In genomic region chr15:48592929-48593328, GRCh38 we compare ENCODE assay signal across 18 cellular contexts. TPM values are rescaled to one million over a fixed set of nuclear protein-coding genes. Genes with fewer than 3 reads are reported as not detected.
DNase-seq lines count a peak whose midpoint lies in the region; ATAC-seq, FAIRE-seq and TF ChIP-seq lines count a peak whose summit lies in the region.
"Had no signal": no experiment of that assay in that cellular context is flagged by ENCODE, and none has a peak within 500 bp of the region (broad histone marks: within the 10 kb centered on the region; RNA-seq: fewer than 3 reads in every experiment).

No MANE protein-coding gene starts in this region.

- no peaks in the 10 kb centered on the region for H3K79me2 ChIP-seq in GM12878 (ENCODE audit: control insufficient read depth, insufficient read depth, low read length)

- TF ChIP-seq POLR2A in GM12878 (IDR thresholded peaks at IDR 0.05; ENCODE audit: low read depth, low read length) = no peak

- TF ChIP-seq CTCF in BE2C (IDR thresholded peaks at IDR 0.05; ENCODE audit: low read depth, low read length) (no peak), GM12878 (IDR thresholded peaks at IDR 0.05 in 2 of 3, conservative IDR thresholded peaks at IDR 0.05 in 1 of 3; ENCODE audit: control insufficient read depth in 2 of 3, extremely low read depth in 1 of 3, insufficient read depth in 1 of 3, low read depth in 3 of 3, low read length in 3 of 3) (no peak), left lung (IDR thresholded peaks at IDR 0.05) (no peak), GM10248 (IDR thresholded peaks at IDR 0.05; ENCODE audit: control extremely low read depth, extremely low read depth, low read depth, missing control alignments) (no peak)

- no peak overlapping the region for H3K4me2 ChIP-seq in GM12878 (ENCODE audit: control insufficient read depth, insufficient read depth)

- no TSS peak for BruUV-seq in GM12878 (replicated peaks; lab: Mats Ljungman, UMichigan)

- intact Hi-C loops in GM12878 (cut with micrococcal nuclease; ENCODE audit: unreplicated experiment) = no loop called here
- intact Hi-C loops in left lung (cut with DNase I) = no loop called here
- intact Hi-C loops in left colon (cut with DNase I, micrococcal nuclease) = no loop called here

- no peak overlapping the region for H3K9ac ChIP-seq in GM12878 (ENCODE audit: control insufficient read depth, insufficient read depth, low read length)
- H3K9ac ChIP-seq: BLaER1 treated with 17β-estradiol and CSF1 and Interleukin-3, amounts not matched to agents 10 nM and 100 nM had no signal

- no peaks in the 10 kb centered on the region for H4K20me1 ChIP-seq in GM12878 (ENCODE audit: control insufficient read depth, insufficient read depth)
- H4K20me1 ChIP-seq: BLaER1 treated with 17β-estradiol and CSF1 and Interleukin-3, amounts not matched to agents 10 nM and 100 nM had no signal

- no peak for FAIRE-seq in GM12878 (lab: Jason Lieb, UNC)

- in situ Hi-C loops in GM12878 (cut with MboI) = no loop called here

- H3K4me1 ChIP-seq in BE2C (peaks cover 26% of the 10 kb centered on the region), GM12878 (ENCODE audit: control insufficient read depth, insufficient read depth, low read length) (peaks cover 11% of the 10 kb centered on the region), left lung (peaks cover 0 to 6% of the 10 kb centered on the region in 2 donors)

- peak; percentile 38 for DNase-seq in BE2C
- peak; percentile 14 for DNase-seq in M059J (ENCODE audit: low read depth)
- no peak for DNase-seq in GM12878 (ENCODE audit: low read depth, low spot score)
- DNase-seq in left lung = no peak
- DNase-seq in GM10248 (ENCODE audit: extremely low spot score) = no peak
- no peak for DNase-seq in stimulated activated CD4-positive, alpha-beta T cell treated with anti-CD3 and anti-CD28 coated beads, Interleukin-1b, Interleukin-23, amount 100 ng/mL, for 48 hours
- no peak for DNase-seq in left colon
- DNase-seq: 8988T; DMS79 treated with DMSO at 0.1 percent for 48 hours; GF-D8; NCI-H1417 treated with DMSO at 0.1 percent for 48 hours; NCI-H1930; NCI-H446 treated with DMSO at 0.1 percent for 48 hours; NK-92 treated with Interleukin-12 subunit alpha and Interleukin-12 subunit beta, amount 100 ng/mL, for 24 hours; SIG-M5 had no signal

- H3K4me3 ChIP-seq in BE2C (ENCODE audit: low read depth, low read length) (no peak overlapping the region), GM12878 (no peak overlapping the region), left lung (no peak overlapping the region)
- H3K4me3 ChIP-seq: BLaER1 treated with 17β-estradiol and CSF1 and Interleukin-3, amounts not matched to agents 10 nM and 100 nM; HAP-1 had no signal

- H3K36me3 ChIP-seq in BE2C (no peaks in the 10 kb centered on the region), GM12878 (ENCODE audit: control insufficient read depth in 2 of 2, insufficient read depth in 2 of 2, low read length in 1 of 2) (no peaks in the 10 kb centered on the region), left lung (no peaks in the 10 kb centered on the region)
- H3K36me3 ChIP-seq: BLaER1 treated with 17β-estradiol and CSF1 and Interleukin-3, amounts not matched to agents 10 nM and 100 nM; HAP-1 had no signal

- H3K9me3 ChIP-seq in BE2C (no peaks in the 10 kb centered on the region), GM12878 (replicated peaks; ENCODE audit: control insufficient read depth, insufficient read depth, low read length) (no peaks in the 10 kb centered on the region), left lung (no peaks in the 10 kb centered on the region)
- H3K9me3 ChIP-seq: BLaER1 treated with 17β-estradiol and CSF1 and Interleukin-3, amounts not matched to agents 10 nM and 100 nM; HAP-1 had no signal

- RAD21 ChIA-PET in GM12878 (lab: Charles Lee; ENCODE audit: unreplicated experiment) = interaction anchor here (1.7 kb wide), 1 partner anchor 234 kb away, joined by 4 read pairs; no protein-coding TSS in a partner anchor

- SMC1A ChIA-PET in GM12878 (lab: Charles Lee; ENCODE audit: uncharacterized antibody, unreplicated experiment) = interaction anchor here (1.0 to 1.8 kb wide), 7 partner anchors 12 to 51 kb away, joined by 3 to 7 read pairs (median 3); no protein-coding TSS in a partner anchor

- H3K27ac ChIP-seq in GM12878 (ENCODE audit: control insufficient read depth, insufficient read depth) = no peak overlapping the region
- no peak overlapping the region for H3K27ac ChIP-seq in left lung
- H3K27ac ChIP-seq: BLaER1 treated with 17β-estradiol and CSF1 and Interleukin-3, amounts not matched to agents 10 nM and 100 nM had no signal

- ATAC-seq in GM12878 (no peak), left lung (peak; percentile 18), GM19455 (IDR thresholded peaks at IDR 0.05; ENCODE audit: unreplicated experiment) (no peak), left colon (no peak)

- POLR2A ChIA-PET in GM12878 (lab: Charles Lee) = no interaction called here
- POLR2A ChIA-PET in GM10248 (lab: Yijun Ruan, JAX) = no interaction called here

- CTCF ChIA-PET in GM12878 (lab: Yijun Ruan, JAX) (interaction anchor here (0.7 to 1.2 kb wide), 5 partner anchors 10 to 241 kb away, joined by 3 read pairs; no protein-coding TSS in a partner anchor), GM10248 (lab: Yijun Ruan, JAX) (interaction anchor here (1.4 kb wide), 1 partner anchor 62 kb away, joined by 3 read pairs; no protein-coding TSS in a partner anchor)

- H3K27me3 ChIP-seq in BE2C (no peaks in the 10 kb centered on the region), GM12878 (replicated peaks in 1 of 2; ENCODE audit: control insufficient read depth in 2 of 2, insufficient read depth in 2 of 2, low read length in 1 of 2) (no peaks in the 10 kb centered on the region), left lung (no peaks in the 10 kb centered on the region)
- H3K27me3 ChIP-seq: BLaER1 treated with 17β-estradiol and CSF1 and Interleukin-3, amounts not matched to agents 10 nM and 100 nM had no signal

- no peak for TF ChIP-seq EP300 in GM12878 (IDR thresholded peaks at IDR 0.05; ENCODE audit: borderline replicate concordance in 1 of 2, control insufficient read depth in 1 of 2, low read depth in 2 of 2, low read length in 2 of 2)

- 88% methylated on average over 1 of the region's 1 CpG for WGBS in GM12878 (ENCODE audit: insufficient coverage, insufficient replicate concordance, low lambda C conversion rate, missing lambda C conversion rate)

- H2AFZ ChIP-seq in GM12878 (ENCODE audit: control insufficient read depth, low read depth, low read length) = no peak overlapping the region

- TF ChIP-seq RAD21 in GM12878 (IDR thresholded peaks at IDR 0.05; ENCODE audit: insufficient read depth, low read depth, low read length) = no peak

TF ChIP-seq in GM12878, 131 proteins besides CTCF, POLR2A, EP300 and RAD21:
- TF ChIP-seq FOXM1 (IDR thresholded peaks at IDR 0.05; ENCODE audit: low read depth, low read length) (no peak), CBFB (IDR thresholded peaks at IDR 0.05; ENCODE audit: low read depth) (0 out of 2 replicates have a peak, but pooled peaks have one; percentile 16), ZBTB4 (CRISPR knock-in tag; IDR thresholded peaks at IDR 0.05) (no peak)

RNA-seq across cellular contexts. Expression of gene FBN1, which starts 52.6 kb away (rescaled TPM):
- 52.1 TPM for polyA plus RNA-seq in BE2C (2012; ENCODE audit: insufficient read depth, insufficient read length, low read depth)
- 67.8 and 123 TPM in 2 replicates for total RNA-seq in M059J (2014; rRNA removed; shearing (Covaris generic))
- 30.8 and 31.4 TPM in 2 replicates for total RNA-seq in GM12878 (2013; cell fraction: nucleolus; rRNA removed)
- total RNA-seq in GM12878 (2014; rRNA removed) (9.8 and 11.2 TPM in 2 replicates), GM12878 (2014; rRNA removed; fragmentation: Illumina TruSeq; extraction: Trizol) (10.1 and 10.7 TPM in 2 replicates), GM12878 (2021) (12.6 and 15.3 TPM in 2 replicates), left lung (100 to 1,000 TPM in 1 of 2 donors, 10 to 100 TPM in 1; 91.5 to 144 TPM), left colon (10 to 100 TPM; 10.7 to 16.8 TPM)
- 3.5 TPM for polyA plus RNA-seq in GM12878 (2011; ENCODE audit: low read depth)
- polyA plus RNA-seq in GM12878 (2011; rRNA removed) (6.1 and 6.6 TPM in 2 replicates), GM12878 (2014; fragmentation: Illumina TruSeq; extraction: Trizol) (8.9 and 10.1 TPM in 2 replicates), GM12878 (2014; fragmentation: Nextera tagmentation; extraction: Ambion mirVana) (1 to 10 TPM; 2.2 to 2.6 TPM), GM12878 (2014; rRNA removed) (5.7 and 7.4 TPM in 2 replicates), GM12878 (2016; fragmentation: Nextera tagmentation; extraction: Ambion mirVana) (1 to 10 TPM; 3.7 to 3.8 TPM)
- 5.3 and 5.8 TPM in 2 replicates for polyA plus RNA-seq in GM12878 (2011; cell fraction: cytosol; rRNA removed)
- polyA plus RNA-seq in GM12878 (2011; cell fraction: nucleus; rRNA removed) = 12.7 and 15.7 TPM in 2 replicates
- 4.5 and 5.7 TPM in 2 replicates for polyA plus RNA-seq in GM12878 (2012)
- polyA minus RNA-seq in GM12878 (2011; rRNA and poly(A)+ RNA removed) = 14.2 and 20.3 TPM in 2 replicates
- 5.3 and 5.7 TPM in 2 replicates for polyA minus RNA-seq in GM12878 (2011; cell fraction: cytosol; rRNA and poly(A)+ RNA removed)
- polyA minus RNA-seq in GM12878 (2011; cell fraction: nucleus; rRNA and poly(A)+ RNA removed) = 11.2 and 14.3 TPM in 2 replicates

Comparison
In these comparisons a context has a peak if more than half of its experiments do, and no peak if none do; other contexts are left out.
1. DNase-seq: peak in BE2C (single experiment) and M059J (single experiment); none in GM12878 (single experiment), left lung (0 of 2), GM10248 (single experiment), stimulated activated CD4-positive, alpha-beta T cell treated with anti-CD3 and anti-CD28 coated beads, Interleukin-1b, Interleukin-23, amount 100 ng/mL, for 48 hours (single experiment) and left colon (0 of 2).